1 cellular context compared by ENCODE assay signal in genomic region chr5:170263906-170264305, GRCh38.
TF ChIP-seq lines count a peak whose summit lies in the region.

No MANE protein-coding gene starts in this region.

TF ChIP-seq in K562, 482 proteins besides CTCF, POLR2A, EP300 and RAD21:
- TF ChIP-seq ILF3 (IDR thresholded peaks at IDR 0.05; ENCODE audit: borderline replicate concordance) (no peak), E2F1 (CRISPR knock-in tag; IDR thresholded peaks at IDR 0.05) (no peak), BHLHE40 (IDR thresholded peaks at IDR 0.05; ENCODE audit: low read length) (no peak)
